Comparison of ENCODE assay signal across 1 cellular context in the genomic region with DNA sequence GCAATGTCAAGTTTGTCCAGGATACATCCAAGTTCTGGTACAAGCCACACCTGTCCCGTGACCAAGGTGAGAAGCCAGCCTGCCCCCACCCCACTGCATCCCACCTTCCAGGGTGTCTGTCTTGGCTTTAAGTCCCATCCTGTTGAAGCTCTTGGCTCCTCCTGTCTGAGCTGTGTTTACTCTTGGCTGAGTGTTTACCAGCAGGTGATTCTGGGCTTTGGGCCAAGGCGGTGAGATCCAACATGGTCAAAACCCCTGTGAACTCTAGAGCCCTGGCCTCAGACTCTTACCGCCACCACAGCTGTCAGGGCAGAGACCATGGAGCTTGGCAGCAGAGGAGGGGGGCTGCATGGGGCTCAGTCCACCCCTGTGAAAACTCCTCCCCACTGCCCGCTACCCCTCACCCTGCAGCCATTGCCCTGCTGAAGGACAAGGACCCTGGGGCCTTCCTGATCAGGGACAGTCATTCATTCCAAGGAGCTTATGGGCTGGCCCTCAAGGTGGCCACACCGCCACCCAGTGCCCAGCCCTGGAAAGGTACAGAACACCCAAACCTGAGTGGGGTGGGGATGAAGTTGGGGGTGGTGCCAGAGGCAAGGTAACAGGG.
A peak's percentile ranks its signal among the peaks of the same experiment; 100 is the strongest.
TF ChIP-seq lines count a peak whose summit lies in the region.

No MANE protein-coding gene starts in this region.

TF ChIP-seq in HepG2, 621 proteins besides CTCF, POLR2A, EP300 and RAD21 (continued from another document and continues in another):
- TF ChIP-seq, protein P1, sequence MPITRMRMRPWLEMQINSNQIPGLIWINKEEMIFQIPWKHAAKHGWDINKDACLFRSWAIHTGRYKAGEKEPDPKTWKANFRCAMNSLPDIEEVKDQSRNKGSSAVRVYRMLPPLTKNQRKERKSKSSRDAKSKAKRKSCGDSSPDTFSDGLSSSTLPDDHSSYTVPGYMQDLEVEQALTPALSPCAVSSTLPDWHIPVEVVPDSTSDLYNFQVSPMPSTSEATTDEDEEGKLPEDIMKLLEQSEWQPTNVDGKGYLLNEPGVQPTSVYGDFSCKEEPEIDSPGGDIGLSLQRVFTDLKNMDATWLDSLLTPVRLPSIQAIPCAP (CRISPR knock-in tag; IDR thresholded peaks at IDR 0.05; ENCODE audit: low read depth): no peak
- TF ChIP-seq, protein P2, sequence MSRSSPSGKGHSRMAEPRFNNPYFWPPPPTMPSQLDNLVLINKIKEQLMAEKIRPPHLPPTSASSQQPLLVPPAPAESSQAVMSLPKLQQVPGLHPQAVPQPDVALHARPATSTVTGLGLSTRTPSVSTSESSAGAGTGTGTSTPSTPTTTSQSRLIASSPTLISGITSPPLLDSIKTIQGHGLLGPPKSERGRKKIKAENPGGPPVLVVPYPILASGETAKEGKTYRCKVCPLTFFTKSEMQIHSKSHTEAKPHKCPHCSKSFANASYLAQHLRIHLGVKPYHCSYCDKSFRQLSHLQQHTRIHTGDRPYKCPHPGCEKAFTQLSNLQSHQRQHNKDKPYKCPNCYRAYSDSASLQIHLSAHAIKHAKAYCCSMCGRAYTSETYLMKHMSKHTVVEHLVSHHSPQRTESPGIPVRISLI (CRISPR knock-in tag; IDR thresholded peaks at IDR 0.05; ENCODE audit: borderline replicate concordance): 0 out of 2 replicates have a peak, but pooled peaks have one; percentile 19
- TF ChIP-seq ZNF746 (CRISPR knock-in tag; IDR thresholded peaks at IDR 0.05): peak; percentile 63; the same call in 1 of the 2 replicates
- TF ChIP-seq SOX5 (CRISPR knock-in tag; IDR thresholded peaks at IDR 0.05; ENCODE audit: borderline replicate concordance): peak; percentile 54; the same call in 1 of the 2 replicates
- TF ChIP-seq, protein P3, sequence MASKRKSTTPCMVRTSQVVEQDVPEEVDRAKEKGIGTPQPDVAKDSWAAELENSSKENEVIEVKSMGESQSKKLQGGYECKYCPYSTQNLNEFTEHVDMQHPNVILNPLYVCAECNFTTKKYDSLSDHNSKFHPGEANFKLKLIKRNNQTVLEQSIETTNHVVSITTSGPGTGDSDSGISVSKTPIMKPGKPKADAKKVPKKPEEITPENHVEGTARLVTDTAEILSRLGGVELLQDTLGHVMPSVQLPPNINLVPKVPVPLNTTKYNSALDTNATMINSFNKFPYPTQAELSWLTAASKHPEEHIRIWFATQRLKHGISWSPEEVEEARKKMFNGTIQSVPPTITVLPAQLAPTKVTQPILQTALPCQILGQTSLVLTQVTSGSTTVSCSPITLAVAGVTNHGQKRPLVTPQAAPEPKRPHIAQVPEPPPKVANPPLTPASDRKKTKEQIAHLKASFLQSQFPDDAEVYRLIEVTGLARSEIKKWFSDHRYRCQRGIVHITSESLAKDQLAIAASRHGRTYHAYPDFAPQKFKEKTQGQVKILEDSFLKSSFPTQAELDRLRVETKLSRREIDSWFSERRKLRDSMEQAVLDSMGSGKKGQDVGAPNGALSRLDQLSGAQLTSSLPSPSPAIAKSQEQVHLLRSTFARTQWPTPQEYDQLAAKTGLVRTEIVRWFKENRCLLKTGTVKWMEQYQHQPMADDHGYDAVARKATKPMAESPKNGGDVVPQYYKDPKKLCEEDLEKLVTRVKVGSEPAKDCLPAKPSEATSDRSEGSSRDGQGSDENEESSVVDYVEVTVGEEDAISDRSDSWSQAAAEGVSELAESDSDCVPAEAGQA (IDR thresholded peaks at IDR 0.05; ENCODE audit: low read depth): no peak; the same call in 1 of the 2 replicates
- TF ChIP-seq, protein P3 (CRISPR knock-in tag; IDR thresholded peaks at IDR 0.05; ENCODE audit: borderline replicate concordance): no peak
- TF ChIP-seq, protein P4, sequence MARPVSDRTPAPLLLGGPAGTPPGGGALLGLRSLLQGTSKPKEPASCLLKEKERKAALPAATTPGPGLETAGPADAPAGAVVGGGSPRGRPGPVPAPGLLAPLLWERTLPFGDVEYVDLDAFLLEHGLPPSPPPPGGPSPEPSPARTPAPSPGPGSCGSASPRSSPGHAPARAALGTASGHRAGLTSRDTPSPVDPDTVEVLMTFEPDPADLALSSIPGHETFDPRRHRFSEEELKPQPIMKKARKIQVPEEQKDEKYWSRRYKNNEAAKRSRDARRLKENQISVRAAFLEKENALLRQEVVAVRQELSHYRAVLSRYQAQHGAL (CRISPR knock-in tag; IDR thresholded peaks at IDR 0.05; ENCODE audit: not compliant biosample characterization): no peak
- TF ChIP-seq ZNF83 (CRISPR knock-in tag; IDR thresholded peaks at IDR 0.05; ENCODE audit: borderline replicate concordance): no peak
- peak; percentile 92 for TF ChIP-seq RXRA (CRISPR knock-in tag; IDR thresholded peaks at IDR 0.05)
- TF ChIP-seq ZNF614 (CRISPR knock-in tag; IDR thresholded peaks at IDR 0.05; ENCODE audit: borderline replicate concordance): 0 out of 2 replicates have a peak, but pooled peaks have one; percentile 51
- peak; percentile 60 for TF ChIP-seq NR2F2 (IDR thresholded peaks at IDR 0.05; ENCODE audit: borderline replicate concordance, low read depth)
- TF ChIP-seq, protein P5, sequence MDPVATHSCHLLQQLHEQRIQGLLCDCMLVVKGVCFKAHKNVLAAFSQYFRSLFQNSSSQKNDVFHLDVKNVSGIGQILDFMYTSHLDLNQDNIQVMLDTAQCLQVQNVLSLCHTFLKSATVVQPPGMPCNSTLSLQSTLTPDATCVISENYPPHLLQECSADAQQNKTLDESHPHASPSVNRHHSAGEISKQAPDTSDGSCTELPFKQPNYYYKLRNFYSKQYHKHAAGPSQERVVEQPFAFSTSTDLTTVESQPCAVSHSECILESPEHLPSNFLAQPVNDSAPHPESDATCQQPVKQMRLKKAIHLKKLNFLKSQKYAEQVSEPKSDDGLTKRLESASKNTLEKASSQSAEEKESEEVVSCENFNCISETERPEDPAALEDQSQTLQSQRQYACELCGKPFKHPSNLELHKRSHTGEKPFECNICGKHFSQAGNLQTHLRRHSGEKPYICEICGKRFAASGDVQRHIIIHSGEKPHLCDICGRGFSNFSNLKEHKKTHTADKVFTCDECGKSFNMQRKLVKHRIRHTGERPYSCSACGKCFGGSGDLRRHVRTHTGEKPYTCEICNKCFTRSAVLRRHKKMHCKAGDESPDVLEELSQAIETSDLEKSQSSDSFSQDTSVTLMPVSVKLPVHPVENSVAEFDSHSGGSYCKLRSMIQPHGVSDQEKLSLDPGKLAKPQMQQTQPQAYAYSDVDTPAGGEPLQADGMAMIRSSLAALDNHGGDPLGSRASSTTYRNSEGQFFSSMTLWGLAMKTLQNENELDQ (CRISPR knock-in tag; IDR thresholded peaks at IDR 0.05; ENCODE audit: borderline replicate concordance): no peak
- peak; percentile 43; the same call in 1 of the 2 replicates for TF ChIP-seq ETV5 (CRISPR knock-in tag; IDR thresholded peaks at IDR 0.05; ENCODE audit: borderline replicate concordance)
- TF ChIP-seq, protein P6, sequence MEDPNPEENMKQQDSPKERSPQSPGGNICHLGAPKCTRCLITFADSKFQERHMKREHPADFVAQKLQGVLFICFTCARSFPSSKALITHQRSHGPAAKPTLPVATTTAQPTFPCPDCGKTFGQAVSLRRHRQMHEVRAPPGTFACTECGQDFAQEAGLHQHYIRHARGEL (CRISPR knock-in tag; IDR thresholded peaks at IDR 0.05): no peak
- no peak for TF ChIP-seq HNF4G (IDR thresholded peaks at IDR 0.05; ENCODE audit: borderline replicate concordance, low read depth, low read length)
- no peak; the same call in 1 of the 2 replicates for TF ChIP-seq HNF4G (CRISPR knock-in tag; IDR thresholded peaks at IDR 0.05; ENCODE audit: borderline replicate concordance, low read depth)
- peak; percentile 76 for TF ChIP-seq TEAD3 (CRISPR knock-in tag; optimal IDR thresholded peaks at IDR 0.05; ENCODE audit: borderline replicate concordance)
- TF ChIP-seq ASH2L (IDR thresholded peaks at IDR 0.05; ENCODE audit: insufficient read length, low read depth, low read length): peak; percentile 24
- TF ChIP-seq MIER2 (CRISPR knock-in tag; IDR thresholded peaks at IDR 0.05): no peak
- no peak for TF ChIP-seq ZNF235 (CRISPR knock-in tag; IDR thresholded peaks at IDR 0.05; ENCODE audit: borderline replicate concordance)
- TF ChIP-seq ZNF790 (CRISPR knock-in tag; IDR thresholded peaks at IDR 0.05; ENCODE audit: borderline replicate concordance): no peak
- no peak for TF ChIP-seq GATA4 (IDR thresholded peaks at IDR 0.05; ENCODE audit: borderline replicate concordance, low read depth)
- no peak for TF ChIP-seq CENPX (CRISPR knock-in tag; IDR thresholded peaks at IDR 0.05)
- TF ChIP-seq, protein P7, sequence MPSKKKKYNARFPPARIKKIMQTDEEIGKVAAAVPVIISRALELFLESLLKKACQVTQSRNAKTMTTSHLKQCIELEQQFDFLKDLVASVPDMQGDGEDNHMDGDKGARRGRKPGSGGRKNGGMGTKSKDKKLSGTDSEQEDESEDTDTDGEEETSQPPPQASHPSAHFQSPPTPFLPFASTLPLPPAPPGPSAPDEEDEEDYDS (CRISPR knock-in tag; IDR thresholded peaks at IDR 0.05): 0 out of 2 replicates have a peak, but pooled peaks have one; percentile 25
- no peak for TF ChIP-seq PCBP1 (IDR thresholded peaks at IDR 0.05; ENCODE audit: borderline replicate concordance, low read depth, low read length)
- no peak for TF ChIP-seq PCBP2 (optimal IDR thresholded peaks at IDR 0.05; ENCODE audit: low read depth, low read length, poor library complexity, severe bottlenecking)
- TF ChIP-seq PITX1 (CRISPR knock-in tag; IDR thresholded peaks at IDR 0.05): peak; percentile 72
- TF ChIP-seq FOSL2 (CRISPR knock-in tag; IDR thresholded peaks at IDR 0.05): peak; percentile 53; the same call in 1 of the 2 replicates
- TF ChIP-seq ZSCAN25 (CRISPR knock-in tag; IDR thresholded peaks at IDR 0.05): peak; percentile 98
- TF ChIP-seq ZNF792 (CRISPR knock-in tag; IDR thresholded peaks at IDR 0.05): peak; percentile 80; the same call in 1 of the 2 replicates
- TF ChIP-seq, protein P8, sequence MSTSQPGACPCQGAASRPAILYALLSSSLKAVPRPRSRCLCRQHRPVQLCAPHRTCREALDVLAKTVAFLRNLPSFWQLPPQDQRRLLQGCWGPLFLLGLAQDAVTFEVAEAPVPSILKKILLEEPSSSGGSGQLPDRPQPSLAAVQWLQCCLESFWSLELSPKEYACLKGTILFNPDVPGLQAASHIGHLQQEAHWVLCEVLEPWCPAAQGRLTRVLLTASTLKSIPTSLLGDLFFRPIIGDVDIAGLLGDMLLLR (CRISPR knock-in tag; IDR thresholded peaks at IDR 0.05): no peak
- TF ChIP-seq YEATS2 (CRISPR knock-in tag; IDR thresholded peaks at IDR 0.05; ENCODE audit: borderline replicate concordance): peak; percentile 50; the same call in 1 of the 2 replicates
- no peak for TF ChIP-seq ZNF557 (CRISPR knock-in tag; IDR thresholded peaks at IDR 0.05)
- no peak for TF ChIP-seq SRY (CRISPR knock-in tag; IDR thresholded peaks at IDR 0.05)
- no peak for TF ChIP-seq TBL1XR1 (IDR thresholded peaks at IDR 0.05; ENCODE audit: borderline replicate concordance, low read length, partially characterized antibody)
- TF ChIP-seq, protein P9, sequence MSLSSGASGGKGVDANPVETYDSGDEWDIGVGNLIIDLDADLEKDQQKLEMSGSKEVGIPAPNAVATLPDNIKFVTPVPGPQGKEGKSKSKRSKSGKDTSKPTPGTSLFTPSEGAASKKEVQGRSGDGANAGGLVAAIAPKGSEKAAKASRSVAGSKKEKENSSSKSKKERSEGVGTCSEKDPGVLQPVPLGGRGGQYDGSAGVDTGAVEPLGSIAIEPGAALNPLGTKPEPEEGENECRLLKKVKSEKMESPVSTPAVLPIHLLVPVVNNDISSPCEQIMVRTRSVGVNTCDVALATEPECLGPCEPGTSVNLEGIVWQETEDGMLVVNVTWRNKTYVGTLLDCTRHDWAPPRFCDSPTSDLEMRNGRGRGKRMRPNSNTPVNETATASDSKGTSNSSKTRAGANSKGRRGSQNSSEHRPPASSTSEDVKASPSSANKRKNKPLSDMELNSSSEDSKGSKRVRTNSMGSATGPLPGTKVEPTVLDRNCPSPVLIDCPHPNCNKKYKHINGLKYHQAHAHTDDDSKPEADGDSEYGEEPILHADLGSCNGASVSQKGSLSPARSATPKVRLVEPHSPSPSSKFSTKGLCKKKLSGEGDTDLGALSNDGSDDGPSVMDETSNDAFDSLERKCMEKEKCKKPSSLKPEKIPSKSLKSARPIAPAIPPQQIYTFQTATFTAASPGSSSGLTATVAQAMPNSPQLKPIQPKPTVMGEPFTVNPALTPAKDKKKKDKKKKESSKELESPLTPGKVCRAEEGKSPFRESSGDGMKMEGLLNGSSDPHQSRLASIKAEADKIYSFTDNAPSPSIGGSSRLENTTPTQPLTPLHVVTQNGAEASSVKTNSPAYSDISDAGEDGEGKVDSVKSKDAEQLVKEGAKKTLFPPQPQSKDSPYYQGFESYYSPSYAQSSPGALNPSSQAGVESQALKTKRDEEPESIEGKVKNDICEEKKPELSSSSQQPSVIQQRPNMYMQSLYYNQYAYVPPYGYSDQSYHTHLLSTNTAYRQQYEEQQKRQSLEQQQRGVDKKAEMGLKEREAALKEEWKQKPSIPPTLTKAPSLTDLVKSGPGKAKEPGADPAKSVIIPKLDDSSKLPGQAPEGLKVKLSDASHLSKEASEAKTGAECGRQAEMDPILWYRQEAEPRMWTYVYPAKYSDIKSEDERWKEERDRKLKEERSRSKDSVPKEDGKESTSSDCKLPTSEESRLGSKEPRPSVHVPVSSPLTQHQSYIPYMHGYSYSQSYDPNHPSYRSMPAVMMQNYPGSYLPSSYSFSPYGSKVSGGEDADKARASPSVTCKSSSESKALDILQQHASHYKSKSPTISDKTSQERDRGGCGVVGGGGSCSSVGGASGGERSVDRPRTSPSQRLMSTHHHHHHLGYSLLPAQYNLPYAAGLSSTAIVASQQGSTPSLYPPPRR (CRISPR knock-in tag; IDR thresholded peaks at IDR 0.05; ENCODE audit: borderline replicate concordance): peak; percentile 68; the same call in 1 of the 2 replicates
- TF ChIP-seq RNF2 (conservative IDR thresholded peaks at IDR 0.05; ENCODE audit: low read depth): no peak
- TF ChIP-seq, protein P10, sequence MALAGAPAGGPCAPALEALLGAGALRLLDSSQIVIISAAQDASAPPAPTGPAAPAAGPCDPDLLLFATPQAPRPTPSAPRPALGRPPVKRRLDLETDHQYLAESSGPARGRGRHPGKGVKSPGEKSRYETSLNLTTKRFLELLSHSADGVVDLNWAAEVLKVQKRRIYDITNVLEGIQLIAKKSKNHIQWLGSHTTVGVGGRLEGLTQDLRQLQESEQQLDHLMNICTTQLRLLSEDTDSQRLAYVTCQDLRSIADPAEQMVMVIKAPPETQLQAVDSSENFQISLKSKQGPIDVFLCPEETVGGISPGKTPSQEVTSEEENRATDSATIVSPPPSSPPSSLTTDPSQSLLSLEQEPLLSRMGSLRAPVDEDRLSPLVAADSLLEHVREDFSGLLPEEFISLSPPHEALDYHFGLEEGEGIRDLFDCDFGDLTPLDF (CRISPR knock-in tag; IDR thresholded peaks at IDR 0.05): 0 out of 2 replicates have a peak, but pooled peaks have one; percentile 33
- no peak for TF ChIP-seq NFYC (CRISPR knock-in tag; IDR thresholded peaks at IDR 0.05)
